In the genomic region with DNA sequence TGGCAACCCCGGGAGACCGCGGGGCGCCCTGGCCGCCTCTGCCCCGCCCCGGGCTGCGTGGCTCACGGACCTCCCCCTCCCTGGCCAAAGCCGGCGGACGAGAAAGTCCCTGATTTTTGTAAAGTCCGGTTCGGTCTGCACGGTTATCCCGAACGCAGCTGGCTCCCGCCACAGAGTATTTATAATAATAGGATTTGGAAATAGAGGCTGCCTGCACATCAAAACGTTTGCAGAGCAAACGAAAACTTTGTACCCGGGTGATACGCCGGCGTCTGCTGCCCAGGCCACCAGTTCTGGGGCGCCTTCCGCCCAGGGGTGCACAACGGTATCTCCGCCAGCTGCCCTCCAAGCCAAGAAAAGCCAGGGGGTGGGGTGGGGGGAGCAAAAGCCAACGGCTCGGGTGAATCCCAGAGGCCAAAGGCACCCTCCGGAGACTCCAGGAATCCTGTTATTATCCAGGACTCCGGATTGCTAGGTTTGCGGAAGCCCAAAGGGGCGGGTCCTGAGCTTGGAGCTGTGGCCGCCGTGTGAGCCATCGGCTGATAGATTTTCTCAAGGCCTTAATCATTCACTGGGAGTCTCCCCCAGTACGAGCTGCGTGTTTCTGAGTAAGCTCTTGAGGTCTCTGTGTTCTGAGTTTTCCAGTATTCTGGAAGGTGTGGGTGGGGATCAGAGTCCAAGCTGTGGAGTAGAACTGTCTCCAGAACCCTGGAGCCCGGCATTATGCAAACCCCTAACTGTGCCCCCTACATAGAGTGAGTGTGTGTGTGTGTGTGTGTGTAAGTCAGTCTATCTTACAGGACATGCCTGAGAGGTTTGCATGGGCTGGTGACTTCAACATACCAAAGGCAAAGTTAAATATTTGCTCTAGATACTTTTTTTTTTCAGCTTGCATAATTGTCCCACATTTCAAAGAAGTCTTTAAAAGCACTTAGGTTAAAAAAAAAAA, we compare ENCODE assay signal across 8 cellular contexts. TPM values are rescaled to one million over a fixed set of nuclear protein-coding genes. Genes with fewer than 3 reads are reported as not detected.
DNase-seq lines count a peak whose midpoint lies in the region; ATAC-seq, FAIRE-seq and TF ChIP-seq lines count a peak whose summit lies in the region.

No MANE protein-coding gene starts in this region.

- H3K9me3 ChIP-seq in A549 = peaks cover 2% of the 10 kb centered on the region; the same call in 1 of the 3 replicates
- H3K9me3 ChIP-seq in mesodermal cell (ENCODE audit: control insufficient read depth, low read length) = no peaks in the 10 kb centered on the region

- no peak for FAIRE-seq in A549 (lab: Jason Lieb, UNC)

- H3K27ac ChIP-seq in A549 (peak overlapping the region; percentile 99), coronary artery (no peak overlapping the region), mesodermal cell (ENCODE audit: low read depth, low read length, severe bottlenecking) (no peak overlapping the region)

- TF ChIP-seq CTCF in A549 (IDR thresholded peaks at IDR 0.05) (no peak), coronary artery (IDR thresholded peaks at IDR 0.05) (no peak)

- H3K4me2 ChIP-seq in A549 = peak overlapping the region; percentile 75

- DNase-seq in A549 (ENCODE audit: low read depth in 1 of 2, low spot score in 1 of 2) (peak; percentile 83 to 88), HK-2 (ENCODE audit: unreplicated experiment) (peak; percentile 83), coronary artery (ENCODE audit: low spot score) (no peak)
- DNase-seq in activated CD4-positive, CD25-positive, alpha-beta regulatory T cell (lab: John Stamatoyannopoulos, UW) = no peak

- under 1% methylated on average over 26 of the region's 40 CpGs for WGBS in A549 (ENCODE audit: missing lambda C conversion rate)
- 3 to 10% methylated on average over 16 to 29 of the region's 40 CpGs for WGBS in mesodermal cell (ENCODE audit: insufficient coverage in 2 of 2), 2 experiments

- peak; percentile 75 to 84 for ATAC-seq in A549
- no peak for ATAC-seq in GM19397 (IDR thresholded peaks at IDR 0.05; ENCODE audit: unreplicated experiment)
- ATAC-seq in GM19452 (IDR thresholded peaks at IDR 0.05; ENCODE audit: unreplicated experiment) = no peak
- no peak for ATAC-seq in HG02938 (IDR thresholded peaks at IDR 0.05; ENCODE audit: unreplicated experiment)

- no peak for TF ChIP-seq POLR2A in A549 (IDR thresholded peaks at IDR 0.05; ENCODE audit: low read length)

- POLR2A ChIA-PET in A549 (lab: Yijun Ruan, JAX) = interaction anchor here (0.6 to 3.3 kb wide), 8 partner anchors 12 to 200 kb away, joined by 3 to 29 read pairs (median 4); partner anchors contain the start of gene NADSYN1

- CTCF ChIA-PET in A549 (lab: Yijun Ruan, JAX) = interaction anchor here (0.9 to 6.2 kb wide), 27 partner anchors 10 to 785 kb away, joined by 3 to 77 read pairs (median 4); no protein-coding TSS in a partner anchor

- H3K36me3 ChIP-seq in mesodermal cell (ENCODE audit: control insufficient read depth, insufficient read depth, low read length) = no peaks in the 10 kb centered on the region

- H3K4me1 ChIP-seq in A549 (peaks cover 32% of the 10 kb centered on the region), mesodermal cell (ENCODE audit: control insufficient read depth, insufficient read depth, low read length, poor library complexity, severe bottlenecking) (peaks cover 8% of the 10 kb centered on the region)

- H3K4me3 ChIP-seq in A549 = peak overlapping the region; percentile 99
- peak overlapping the region; percentile 67 for H3K4me3 ChIP-seq in coronary artery
- peak overlapping the region; percentile 46 for H3K4me3 ChIP-seq in mesodermal cell (ENCODE audit: extremely low read depth, insufficient read depth, low read length, poor library complexity, severe bottlenecking)

- TF ChIP-seq EP300 in A549 (IDR thresholded peaks at IDR 0.05) = peak; percentile 70 to 78; a peak in 3 of 5 replicates

- peak in 1 of 2 experiments; percentile 18; a peak in 1 of 5 replicates for TF ChIP-seq RAD21 in A549 (conservative IDR thresholded peaks at IDR 0.05 in 1 of 2, IDR thresholded peaks at IDR 0.05 in 1 of 2)

TF ChIP-seq in A549, 52 proteins besides CTCF, POLR2A, EP300 and RAD21 (continues in another document):
- TF ChIP-seq, protein P1, sequence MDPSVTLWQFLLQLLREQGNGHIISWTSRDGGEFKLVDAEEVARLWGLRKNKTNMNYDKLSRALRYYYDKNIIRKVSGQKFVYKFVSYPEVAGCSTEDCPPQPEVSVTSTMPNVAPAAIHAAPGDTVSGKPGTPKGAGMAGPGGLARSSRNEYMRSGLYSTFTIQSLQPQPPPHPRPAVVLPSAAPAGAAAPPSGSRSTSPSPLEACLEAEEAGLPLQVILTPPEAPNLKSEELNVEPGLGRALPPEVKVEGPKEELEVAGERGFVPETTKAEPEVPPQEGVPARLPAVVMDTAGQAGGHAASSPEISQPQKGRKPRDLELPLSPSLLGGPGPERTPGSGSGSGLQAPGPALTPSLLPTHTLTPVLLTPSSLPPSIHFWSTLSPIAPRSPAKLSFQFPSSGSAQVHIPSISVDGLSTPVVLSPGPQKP (IDR thresholded peaks at IDR 0.05; ENCODE audit: low read depth, low read length) = no peak
- TF ChIP-seq ZNF302 (CRISPR knock-in tag; IDR thresholded peaks at IDR 0.05) = no peak
- TF ChIP-seq MYC (IDR thresholded peaks at IDR 0.05; ENCODE audit: borderline replicate concordance, low read length) = no peak; the same call in 1 of the 2 replicates
- TF ChIP-seq JUN (IDR thresholded peaks at IDR 0.05) = peak; percentile 35 to 53; a peak in 3 of 5 replicates
- TF ChIP-seq POLR2AphosphoS2 (conservative IDR thresholded peaks at IDR 0.05; ENCODE audit: low read length) = no peak
- TF ChIP-seq ESRRA (IDR thresholded peaks at IDR 0.05; ENCODE audit: borderline replicate concordance, low read length) = no peak
- TF ChIP-seq ZSCAN20 (CRISPR knock-in tag; IDR thresholded peaks at IDR 0.05) = no peak
- no peak for TF ChIP-seq RFX5 (IDR thresholded peaks at IDR 0.05)
- no peak for TF ChIP-seq NPAS2 (CRISPR knock-in tag; IDR thresholded peaks at IDR 0.05; ENCODE audit: borderline replicate concordance)
- no peak for TF ChIP-seq FOSB (CRISPR knock-in tag; IDR thresholded peaks at IDR 0.05)
- no peak for TF ChIP-seq USF2 (IDR thresholded peaks at IDR 0.05)
- TF ChIP-seq FOXS1 (CRISPR knock-in tag; IDR thresholded peaks at IDR 0.05) = no peak
- TF ChIP-seq HDAC2 (IDR thresholded peaks at IDR 0.05) = no peak
- no peak for TF ChIP-seq TP53 (CRISPR knock-in tag; IDR thresholded peaks at IDR 0.05)
- TF ChIP-seq SREBF2 (IDR thresholded peaks at IDR 0.05) = no peak
- TF ChIP-seq CEBPB (IDR thresholded peaks at IDR 0.05) = peak; percentile 48 to 80; a peak in 3 of 4 replicates
- TF ChIP-seq, protein P2, sequence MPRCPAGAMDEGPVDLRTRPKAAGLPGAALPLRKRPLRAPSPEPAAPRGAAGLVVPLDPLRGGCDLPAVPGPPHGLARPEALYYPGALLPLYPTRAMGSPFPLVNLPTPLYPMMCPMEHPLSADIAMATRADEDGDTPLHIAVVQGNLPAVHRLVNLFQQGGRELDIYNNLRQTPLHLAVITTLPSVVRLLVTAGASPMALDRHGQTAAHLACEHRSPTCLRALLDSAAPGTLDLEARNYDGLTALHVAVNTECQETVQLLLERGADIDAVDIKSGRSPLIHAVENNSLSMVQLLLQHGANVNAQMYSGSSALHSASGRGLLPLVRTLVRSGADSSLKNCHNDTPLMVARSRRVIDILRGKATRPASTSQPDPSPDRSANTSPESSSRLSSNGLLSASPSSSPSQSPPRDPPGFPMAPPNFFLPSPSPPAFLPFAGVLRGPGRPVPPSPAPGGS (IDR thresholded peaks at IDR 0.05) = peak; percentile 44; the same call in 2 of the 3 replicates
- TF ChIP-seq EHF (CRISPR knock-in tag; IDR thresholded peaks at IDR 0.05) = no peak
- TF ChIP-seq CBX2 (IDR thresholded peaks at IDR 0.05; ENCODE audit: borderline replicate concordance, low read depth) = no peak
- no peak for TF ChIP-seq HEYL (CRISPR knock-in tag; IDR thresholded peaks at IDR 0.05)
- TF ChIP-seq KDM5A (IDR thresholded peaks at IDR 0.05) = no peak
- no peak for TF ChIP-seq CHD2 (IDR thresholded peaks at IDR 0.05; ENCODE audit: low read length, partially characterized antibody)
- no peak for TF ChIP-seq ATOH8 (CRISPR knock-in tag; IDR thresholded peaks at IDR 0.05; ENCODE audit: low read depth)
- TF ChIP-seq PBX3 (IDR thresholded peaks at IDR 0.05) = no peak

RNA-seq across cellular contexts. Expression of gene SHANK2, which starts 0.7 kb away (rescaled TPM):
- 7.6 and 15.6 TPM in 2 replicates for polyA plus RNA-seq in A549 (2011; rRNA removed)
- polyA plus RNA-seq in A549 (2012; cell fraction: cytosol; rRNA removed) = 5.3 and 7.5 TPM in 2 replicates
- polyA plus RNA-seq in A549 (2012; cell fraction: nucleus; rRNA removed) = 21.6 and 25.7 TPM in 2 replicates
- polyA plus RNA-seq in A549 (2017; fragmentation: RNase III; extraction: RNeasy Plus Mini Kit Qiagen cat#74134 plus additional on column Dnase treatment) = 4.7 to 6.7 TPM (median 5.3 TPM) in 3 replicates
- polyA minus RNA-seq in A549 (2011; rRNA and poly(A)+ RNA removed) = 35.9 and 36.4 TPM in 2 replicates
- 3.3 TPM for polyA plus RNA-seq in mesodermal cell (2013, experiment 1 of 2)
- polyA plus RNA-seq in mesodermal cell (2013, experiment 2 of 2) = 2.0 TPM

Comparison
In these comparisons a context has a peak if more than half of its experiments do, and no peak if none do; other contexts are left out.
1. ATAC-seq: peak in A549 (2 of 2); none in GM19397 (single experiment), GM19452 (single experiment) and HG02938 (single experiment).
2. DNase-seq: peak in A549 (2 of 2) and HK-2 (single experiment); none in coronary artery (single experiment) and activated CD4-positive, CD25-positive, alpha-beta regulatory T cell (0 of 4).
3. H3K27ac ChIP-seq: peak in A549 (2 of 2); none in coronary artery (0 of 2) and mesodermal cell (single experiment).
4. H3K4me3 ChIP-seq: peak in every context shown above with its lines; median percentile 99 in A549; 67 in coronary artery; 46 in mesodermal cell.